ENCODE assay signal across 1 cellular context in genomic region chr12:101608301-101609133, GRCh38.
TF ChIP-seq lines count a peak whose summit lies in the region.

No MANE protein-coding gene starts in this region.

TF ChIP-seq in HepG2, 621 proteins besides CTCF, POLR2A, EP300 and RAD21 (continued from another document and continues in another):
- TF ChIP-seq AFF4 (CRISPR knock-in tag; IDR thresholded peaks at IDR 0.05) (peak; percentile 34; the same call in 1 of the 2 replicates), ATM (IDR thresholded peaks at IDR 0.05; ENCODE audit: borderline replicate concordance) (no peak), ARNT2 (CRISPR knock-in tag; IDR thresholded peaks at IDR 0.05; ENCODE audit: low read depth) (0 out of 2 replicates have a peak, but pooled peaks have one; percentile 48), SMAD1 (CRISPR knock-in tag; IDR thresholded peaks at IDR 0.05; ENCODE audit: borderline replicate concordance, low read depth) (no peak), MTA1 (CRISPR knock-in tag; IDR thresholded peaks at IDR 0.05; ENCODE audit: borderline replicate concordance) (peak; percentile 39; the same call in 1 of the 2 replicates), KDM4B (CRISPR knock-in tag; IDR thresholded peaks at IDR 0.05) (peak; percentile 87), BRD4 (CRISPR knock-in tag; IDR thresholded peaks at IDR 0.05) (peak; percentile 90), KDM5A (IDR thresholded peaks at IDR 0.05; ENCODE audit: borderline replicate concordance, low read length) (no peak; the same call in 1 of the 2 replicates), FUBP1 (CRISPR knock-in tag; IDR thresholded peaks at IDR 0.05; ENCODE audit: borderline replicate concordance) (peak; percentile 88; the same call in 1 of the 2 replicates), ZNF660 (CRISPR knock-in tag; IDR thresholded peaks at IDR 0.05; ENCODE audit: borderline replicate concordance, low read depth) (no peak), ZNF224 (CRISPR knock-in tag; IDR thresholded peaks at IDR 0.05) (peak; percentile 60; the same call in 1 of the 2 replicates), RNF219 (CRISPR knock-in tag; IDR thresholded peaks at IDR 0.05) (peak; percentile 72; the same call in 1 of the 2 replicates), ZNF878 (CRISPR knock-in tag; IDR thresholded peaks at IDR 0.05) (peak; percentile 67; the same call in 1 of the 2 replicates), FOXP1 (IDR thresholded peaks at IDR 0.05) (peak; percentile 96), FOXP1 (CRISPR knock-in tag; IDR thresholded peaks at IDR 0.05) (peak; percentile 99), KDM3A (CRISPR knock-in tag; IDR thresholded peaks at IDR 0.05; ENCODE audit: low read depth) (peak; percentile 39; the same call in 1 of the 2 replicates), CBX2 (IDR thresholded peaks at IDR 0.05; ENCODE audit: low read depth, low read length) (no peak), CBX2 (CRISPR knock-in tag; IDR thresholded peaks at IDR 0.05; ENCODE audit: low read depth) (no peak), ZFP1 (CRISPR knock-in tag; IDR thresholded peaks at IDR 0.05) (peak; percentile 91), PATZ1 (CRISPR knock-in tag; IDR thresholded peaks at IDR 0.05) (peak; percentile 77), ZNF547 (CRISPR knock-in tag; IDR thresholded peaks at IDR 0.05) (peak; percentile 72; the same call in 1 of the 2 replicates), TMF1 (CRISPR knock-in tag; IDR thresholded peaks at IDR 0.05; ENCODE audit: low read depth) (no peak; the same call in 1 of the 2 replicates), KLF13 (CRISPR knock-in tag; IDR thresholded peaks at IDR 0.05) (no peak), TARDBP (CRISPR knock-in tag; IDR thresholded peaks at IDR 0.05) (peak; percentile 91), ZSCAN21 (CRISPR knock-in tag; IDR thresholded peaks at IDR 0.05; ENCODE audit: borderline replicate concordance) (peak; percentile 76; the same call in 1 of the 2 replicates), BRF2 (CRISPR knock-in tag; IDR thresholded peaks at IDR 0.05) (peak; percentile 64; the same call in 1 of the 2 replicates), TOPORS (CRISPR knock-in tag; IDR thresholded peaks at IDR 0.05) (0 out of 2 replicates have a peak, but pooled peaks have one; percentile 69), GRHL1 (CRISPR knock-in tag; conservative IDR thresholded peaks at IDR 0.05) (no peak), NCOA1 (CRISPR knock-in tag; IDR thresholded peaks at IDR 0.05) (peak; percentile 94), ZNF292 (CRISPR knock-in tag; IDR thresholded peaks at IDR 0.05; ENCODE audit: borderline replicate concordance, low read depth) (0 out of 2 replicates have a peak, but pooled peaks have one; percentile 19), MEIS2 (CRISPR knock-in tag; IDR thresholded peaks at IDR 0.05) (peak; percentile 96), BCL6 (CRISPR knock-in tag; IDR thresholded peaks at IDR 0.05) (peak; percentile 98), GABPB1 (CRISPR knock-in tag; IDR thresholded peaks at IDR 0.05) (peak; percentile 27; the same call in 1 of the 2 replicates), YEATS4 (CRISPR knock-in tag; IDR thresholded peaks at IDR 0.05; ENCODE audit: borderline replicate concordance) (no peak), ZNF335 (CRISPR knock-in tag; IDR thresholded peaks at IDR 0.05) (peak; percentile 87), KAT8 (CRISPR knock-in tag; IDR thresholded peaks at IDR 0.05) (peak; percentile 86), HNF1A (IDR thresholded peaks at IDR 0.05; ENCODE audit: low read depth) (peak; percentile 86), HNF1A (CRISPR knock-in tag; IDR thresholded peaks at IDR 0.05; ENCODE audit: borderline replicate concordance) (peak; percentile 93), SNRNP70 (IDR thresholded peaks at IDR 0.05; ENCODE audit: low read depth, low read length) (no peak), TEAD3 (CRISPR knock-in tag; optimal IDR thresholded peaks at IDR 0.05; ENCODE audit: borderline replicate concordance) (peak; percentile 83), TFAP4 (IDR thresholded peaks at IDR 0.05; ENCODE audit: borderline replicate concordance, low read depth) (peak; percentile 73), ZNF44 (CRISPR knock-in tag; IDR thresholded peaks at IDR 0.05) (0 out of 2 replicates have a peak, but pooled peaks have one; percentile 1), EEA1 (CRISPR knock-in tag; IDR thresholded peaks at IDR 0.05; ENCODE audit: borderline replicate concordance) (no peak), JUNB (CRISPR knock-in tag; IDR thresholded peaks at IDR 0.05; ENCODE audit: borderline replicate concordance) (peak; percentile 84)
